Comparison of ENCODE assay signal across 23 cellular contexts in the genomic region with DNA sequence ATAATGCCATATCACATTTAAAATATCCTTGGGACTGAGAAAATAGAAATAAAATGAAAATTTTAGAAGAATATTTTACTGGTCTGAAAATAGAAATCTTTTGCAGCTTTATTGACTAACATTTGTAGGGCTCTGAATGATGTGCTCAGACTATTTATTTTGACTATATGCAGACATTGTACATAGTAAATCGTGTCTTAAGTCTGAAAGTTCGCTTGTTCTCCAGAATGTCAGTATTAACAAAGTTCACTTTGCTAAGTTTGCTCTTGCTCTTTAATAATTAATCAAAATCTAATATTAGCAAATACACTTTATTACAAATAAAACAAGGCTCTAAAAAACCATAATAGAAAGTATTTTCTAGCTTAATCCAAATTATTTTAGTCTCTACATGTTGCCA.
A peak's percentile ranks its signal among the peaks of the same experiment; 100 is the strongest.
DNase-seq lines count a peak whose midpoint lies in the region; ATAC-seq lines count a peak whose summit lies in the region.
"Had no signal": no experiment of that assay in that cellular context is flagged by ENCODE, and none has a peak within 500 bp of the region (broad histone marks: within the 10 kb centered on the region; RNA-seq: fewer than 3 reads in every experiment).

No MANE protein-coding gene starts in this region.

- no peak for DNase-seq in left lobe of liver (ENCODE audit: low spot score)
- DNase-seq: 8988T; ACHN; AML-193; BE2C; C1 segment of cervical spinal cord; Caco-2; Calu3; CD4-positive, alpha-beta memory T cell; CD4-positive, alpha-beta T cell; CD4-positive, CD25-positive, alpha-beta regulatory T cell; CD8-positive, alpha-beta memory T cell; CD8-positive, alpha-beta T cell; COR-L47; DMS 273 treated with DMSO at 0.1 percent for 48 hours; DMS153; DMS53; DMS79; DMS79 treated with DMSO at 0.1 percent for 48 hours; DND-41; EL had no signal

- peak; percentile 51 for ATAC-seq in left lobe of liver
- ATAC-seq in GM18867 (IDR thresholded peaks at IDR 0.05; ENCODE audit: unreplicated experiment), result no peak
- ATAC-seq: A549; CD8-positive, alpha-beta T cell had no signal
